Comparison of ENCODE assay signal across 21 cellular contexts in the genomic region with DNA sequence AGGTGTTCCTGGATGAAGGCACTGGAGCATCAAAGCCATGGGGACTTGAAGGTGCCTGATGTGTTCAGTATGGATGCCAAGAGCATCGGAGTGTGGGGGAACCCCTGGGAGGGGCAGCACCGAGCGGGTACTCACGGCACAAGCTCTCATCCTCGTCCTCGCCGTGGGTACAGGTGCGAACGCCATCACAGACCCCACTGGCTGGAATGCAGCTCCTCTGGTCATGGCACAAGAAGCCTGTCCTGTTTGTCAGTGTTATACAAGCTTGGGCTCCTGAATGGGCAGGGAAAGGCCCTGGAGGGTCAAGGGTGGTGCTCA. TPM values are rescaled to one million over a fixed set of nuclear protein-coding genes. Genes with fewer than 3 reads are reported as not detected.
A peak's percentile ranks its signal among the peaks of the same experiment; 100 is the strongest.
DNase-seq lines count a peak whose midpoint lies in the region; ATAC-seq and TF ChIP-seq lines count a peak whose summit lies in the region.
"Had no signal": no experiment of that assay in that cellular context is flagged by ENCODE, and none has a peak within 500 bp of the region (broad histone marks: within the 10 kb centered on the region; RNA-seq: fewer than 3 reads in every experiment).

No MANE protein-coding gene starts in this region.

- intact Hi-C loops in Right ventricle myocardium inferior (cut with DNase I), result no loop called here
- intact Hi-C loops in ovary (cut with DNase I), result no loop called here
- intact Hi-C loops in dorsolateral prefrontal cortex (cut with DNase I), result no loop called here

- H3K9me3 Mint-ChIP-seq in osteocyte (ENCODE audit: unreplicated experiment), result no peaks in the 10 kb centered on the region
- H3K9me3 Mint-ChIP-seq: CD4-positive, alpha-beta memory T cell; HFFc6 had no signal

- no peak for TF ChIP-seq EP300 in ovary (IDR thresholded peaks at IDR 0.05)

- 82 to 91% (median 86%) methylated on average over 9 of the region's 9 CpGs for WGBS in ovary, 3 donors

- no peak for TF ChIP-seq POLR2A in ovary (IDR thresholded peaks at IDR 0.05)

- H3K4me1 ChIP-seq in right atrium auricular region (no peaks in the 10 kb centered on the region), ovary (ENCODE audit: insufficient read depth) (no peaks in the 10 kb centered on the region)
- H3K4me1 ChIP-seq: BLaER1 had no signal

- no peaks in the 10 kb centered on the region for H3K9me3 ChIP-seq in right atrium auricular region
- H3K9me3 ChIP-seq in ovary, result no peaks in the 10 kb centered on the region
- H3K9me3 ChIP-seq: BLaER1 had no signal

- DNase-seq in right atrium auricular region (ENCODE audit: low spot score), result peak; percentile 40
- DNase-seq in Right ventricle myocardium inferior (ENCODE audit: missing footprints), result no peak
- peak; percentile 65 for DNase-seq in mesenteric fat pad (ENCODE audit: low spot score)
- DNase-seq in osteocyte (ENCODE audit: extremely low spot score, unreplicated experiment), result peak; percentile 60
- DNase-seq in DMS79 treated with DMSO at 0.1 percent for 48 hours (lab: John Stamatoyannopoulos, UW), result no peak
- DNase-seq in ovary, result no peak
- DNase-seq in dorsolateral prefrontal cortex, result no peak
- DNase-seq: 8988T; CD4-positive, alpha-beta memory T cell; DMS153; DMS79; GF-D8; GOT3; H7; HFFc6 had no signal

- H3K4me1 Mint-ChIP-seq in osteocyte (ENCODE audit: unreplicated experiment), result peaks cover 4% of the 10 kb centered on the region
- H3K4me1 Mint-ChIP-seq: CD14-positive monocyte; CD4-positive, alpha-beta memory T cell had no signal

- H3K4me3 Mint-ChIP-seq in osteocyte (ENCODE audit: unreplicated experiment), result no peak overlapping the region
- H3K4me3 Mint-ChIP-seq: CD14-positive monocyte; CD4-positive, alpha-beta memory T cell; HFFc6 had no signal

- no peak for ATAC-seq in Right ventricle myocardium inferior
- ATAC-seq: HCT116, HepG2 had no signal

- no peak overlapping the region for H3K27ac Mint-ChIP-seq in osteocyte (ENCODE audit: unreplicated experiment)
- H3K27ac Mint-ChIP-seq: CD14-positive monocyte; CD4-positive, alpha-beta memory T cell; HFFc6 had no signal

- no peak overlapping the region for H3K27ac ChIP-seq in right atrium auricular region
- H3K27ac ChIP-seq in ovary, result no peak overlapping the region
- H3K27ac ChIP-seq in dorsolateral prefrontal cortex, result no peak overlapping the region
- H3K27ac ChIP-seq: BLaER1 had no signal

- peaks cover 50% of the 10 kb centered on the region for H3K27me3 Mint-ChIP-seq in osteocyte (ENCODE audit: unreplicated experiment)

- TF ChIP-seq CTCF in right atrium auricular region (IDR thresholded peaks at IDR 0.05) (no peak), osteocyte (IDR thresholded peaks at IDR 0.05) (no peak), ovary (IDR thresholded peaks at IDR 0.05) (no peak), dorsolateral prefrontal cortex (IDR thresholded peaks at IDR 0.05 in 54 of 56, conservative IDR thresholded peaks at IDR 0.05 in 2 of 56; ENCODE audit: low read depth in 1 of 56, partially characterized antibody in 56 of 56) (no peak)

- H3K36me3 Mint-ChIP-seq in osteocyte (ENCODE audit: unreplicated experiment), result no peaks in the 10 kb centered on the region
- H3K36me3 Mint-ChIP-seq: CD14-positive monocyte; CD4-positive, alpha-beta memory T cell had no signal

- H3K4me3 ChIP-seq in right atrium auricular region (no peak overlapping the region), ovary (no peak overlapping the region), dorsolateral prefrontal cortex (no peak overlapping the region)
- H3K4me3 ChIP-seq: BLaER1 had no signal

- H3K36me3 ChIP-seq in right atrium auricular region (no peaks in the 10 kb centered on the region), ovary (no peaks in the 10 kb centered on the region)
- H3K36me3 ChIP-seq: BLaER1 had no signal

- H3K27me3 ChIP-seq in right atrium auricular region (no peaks in the 10 kb centered on the region), ovary (no peaks in the 10 kb centered on the region), dorsolateral prefrontal cortex (peaks cover 0 to 9% (median 0%) of the 10 kb centered on the region in 45 donors)
- H3K27me3 ChIP-seq: BLaER1 had no signal

RNA-seq across cellular contexts. Expression of gene LDLRAD1, which starts 6.0 kb away (rescaled TPM):
- total RNA-seq in right atrium auricular region (not detected), Right ventricle myocardium inferior (not detected), mesenteric fat pad (not detected), osteocyte (not detected in 2 replicates), ovary (10 to 100 TPM in 1 of 7 donors, 1 to 10 TPM in 2, under 1 TPM in 2, not detected in 2; 0.37 to 49.6 (median 1.2) TPM), dorsolateral prefrontal cortex (1 to 10 TPM in 1 of 120 experiments, under 1 TPM in 1, not detected in 118; 0.23 to 1.0 TPM)
- under 1 TPM; 0.05 to 0.22 TPM for polyA plus RNA-seq in ovary
- total RNA-seq: A673; CD4-positive, alpha-beta memory T cell; H7; HFFc6 had no signal
- polyA plus RNA-seq: AG04450; CD14-positive monocyte; CD4-positive, alpha-beta memory T cell had no signal

RNA-seq across cellular contexts. Expression of gene TMEM59, which starts 41.0 kb away (rescaled TPM):
- total RNA-seq in right atrium auricular region (100 to 1,000 TPM; 277 to 390 TPM), Right ventricle myocardium inferior (341 TPM), mesenteric fat pad (364 TPM), osteocyte (399 and 409 TPM in 2 replicates), ovary (100 to 1,000 TPM; 165 to 337 (median 268) TPM), dorsolateral prefrontal cortex (100 to 1,000 TPM; 155 to 435 (median 269) TPM)
- 100 to 1,000 TPM; 267 to 406 TPM for polyA plus RNA-seq in ovary

RNA-seq across cellular contexts. Expression of gene TCEANC2, which starts 41.4 kb away (rescaled TPM):
- 1 to 10 TPM; 3.3 to 5.6 TPM for total RNA-seq in right atrium auricular region
- 4.7 TPM for total RNA-seq in Right ventricle myocardium inferior
- total RNA-seq in mesenteric fat pad, result 4.2 TPM
- 3.1 and 3.9 TPM in 2 replicates for total RNA-seq in osteocyte
- 1 to 10 TPM; 1.8 to 4.7 (median 3.0) TPM for total RNA-seq in ovary
- polyA plus RNA-seq in ovary, result 1 to 10 TPM; 1.9 to 5.2 TPM
- 10 to 100 TPM in 29 of 120 experiments, 1 to 10 TPM in 91; 5.2 to 16.1 (median 8.6) TPM for total RNA-seq in dorsolateral prefrontal cortex

Comparison
In these comparisons a context has a peak if more than half of its experiments do, and no peak if none do; other contexts are left out.
1. DNase-seq: peak in right atrium auricular region (single experiment), mesenteric fat pad (single experiment) and osteocyte (single experiment); none in Right ventricle myocardium inferior (single experiment), DMS79 treated with DMSO at 0.1 percent for 48 hours (single experiment), ovary (0 of 5) and dorsolateral prefrontal cortex (0 of 10).